8 cellular contexts compared by ENCODE assay signal in the genomic region with DNA sequence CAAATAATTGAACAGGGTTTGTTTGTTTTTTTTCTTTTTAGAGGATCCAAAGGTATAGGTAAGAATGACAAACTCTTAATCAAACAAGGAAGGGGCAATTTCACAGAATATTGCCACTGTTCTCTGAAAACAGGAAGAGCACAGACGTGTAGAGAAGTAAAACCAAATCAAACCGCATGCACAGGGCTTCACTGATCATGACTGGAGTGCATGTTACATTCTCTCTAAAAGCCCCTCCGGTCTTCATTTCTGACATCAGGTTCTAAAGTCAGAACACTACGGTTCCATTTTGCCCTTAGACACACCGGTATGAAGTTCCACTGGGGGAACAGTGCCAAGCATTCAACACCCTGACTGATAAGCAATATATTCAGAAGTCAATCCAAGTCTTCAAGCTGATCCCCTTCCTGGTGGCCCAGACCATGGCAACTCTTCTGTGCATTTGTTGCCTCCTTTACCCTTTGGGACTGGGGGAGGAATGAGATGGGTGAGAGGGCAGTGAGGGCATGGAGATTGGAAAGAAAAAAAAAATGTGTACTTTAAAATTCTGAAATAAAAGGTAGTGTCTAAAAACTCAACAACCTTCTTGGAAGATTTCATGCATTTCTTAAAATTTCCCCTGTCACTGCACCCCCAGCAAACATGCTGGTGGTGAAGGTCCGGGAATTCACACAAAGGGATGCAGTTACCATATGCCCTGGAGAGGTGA. TPM values are rescaled to one million over a fixed set of nuclear protein-coding genes. Genes with fewer than 3 reads are reported as not detected.
DNase-seq lines count a peak whose midpoint lies in the region; ATAC-seq and TF ChIP-seq lines count a peak whose summit lies in the region.

No MANE protein-coding gene starts in this region.

- 23% methylated on average over 6 of the region's 6 CpGs for WGBS in liver
- 34 to 37% methylated on average over 6 of the region's 6 CpGs for WGBS in testis, 2 donors

- peak overlapping the region in 1 of 2 donors; percentile 32 for H3K9ac ChIP-seq in liver (ENCODE audit: low read depth in 1 of 2, low read length in 2 of 2)

- H3K27ac ChIP-seq in angular gyrus (ENCODE audit: low read depth, low read length) (peak overlapping the region; percentile 69), liver (ENCODE audit: low read depth in 1 of 2, low read length in 2 of 2) (peak overlapping the region; percentile 87 to 88), testis (peak overlapping the region; percentile 83 to 89)

- no peaks in the 10 kb centered on the region for H3K9me3 ChIP-seq in liver (ENCODE audit: control insufficient read depth in 4 of 4, low read length in 3 of 4)
- no peaks in the 10 kb centered on the region for H3K9me3 ChIP-seq in testis

- peaks cover 3 to 19% (median 10%) of the 10 kb centered on the region in 4 donors for H3K4me1 ChIP-seq in liver (ENCODE audit: control insufficient read depth in 4 of 4, insufficient read depth in 4 of 4, low read length in 3 of 4)
- H3K4me1 ChIP-seq in testis: peaks cover 5% of the 10 kb centered on the region

- peak; percentile 29 for ATAC-seq in GM21619 (IDR thresholded peaks at IDR 0.05; ENCODE audit: unreplicated experiment)

- H3K27me3 ChIP-seq in GM06990 (replicated peaks; ENCODE audit: control insufficient read depth, insufficient read depth, low read length) (no peaks in the 10 kb centered on the region), liver (ENCODE audit: control insufficient read depth in 4 of 4, insufficient read depth in 4 of 4, low read length in 3 of 4) (no peaks in the 10 kb centered on the region), testis (no peaks in the 10 kb centered on the region)

- DNase-seq in GM06990 (ENCODE audit: extremely low read depth, insufficient read length) (peak; percentile 53), NOMO-1 treated with dmso at 0.1 percent for 144 hours (lab: John Stamatoyannopoulos, UW; ENCODE audit: unreplicated experiment) (peak; percentile 44), testis (no peak), GM03348 (ENCODE audit: low spot score) (no peak), epidermal melanocyte (ENCODE audit: insufficient read length, low spot score) (no peak)

- intact Hi-C loops in testis (cut with DNase I; ENCODE audit: low total_unique reads): no loop called here

- TF ChIP-seq POLR2A in testis (IDR thresholded peaks at IDR 0.05): no peak

- no peak for TF ChIP-seq RAD21 in liver (IDR thresholded peaks at IDR 0.05)

- TF ChIP-seq CTCF in GM06990 (IDR thresholded peaks at IDR 0.05; ENCODE audit: insufficient read depth, low read length, poor library complexity, severe bottlenecking): no peak
- no peak for TF ChIP-seq CTCF in liver (IDR thresholded peaks at IDR 0.05; ENCODE audit: low read depth, low read length, missing input control)
- no peak for TF ChIP-seq CTCF in testis (IDR thresholded peaks at IDR 0.05)

- H3K36me3 ChIP-seq in GM06990 (ENCODE audit: control insufficient read depth, insufficient read depth, low read length): no peaks in the 10 kb centered on the region; the same call in 1 of the 2 replicates
- no peaks in the 10 kb centered on the region for H3K36me3 ChIP-seq in liver (ENCODE audit: control insufficient read depth in 4 of 4, insufficient read depth in 3 of 4, low read depth in 1 of 4, low read length in 3 of 4)
- H3K36me3 ChIP-seq in testis (ENCODE audit: low read depth, missing control alignments): no peaks in the 10 kb centered on the region

- H3K4me3 ChIP-seq in GM06990 (replicated peaks; ENCODE audit: low read depth, low read length): peak overlapping the region; percentile 97
- H3K4me3 ChIP-seq in liver (ENCODE audit: low read depth in 1 of 3, low read length in 3 of 3): peak overlapping the region; percentile 78 to 95 (median 79)
- H3K4me3 ChIP-seq in testis: peak overlapping the region; percentile 79 to 87

TF ChIP-seq in liver, 16 proteins besides CTCF, POLR2A, EP300 and RAD21:
- TF ChIP-seq HNF4A (conservative IDR thresholded peaks at IDR 0.05) (peak in 1 of 2 donors; percentile 9), SP1 (IDR thresholded peaks at IDR 0.05) (peak; percentile 10), GABPA (IDR thresholded peaks at IDR 0.05 in 1 of 2, conservative IDR thresholded peaks at IDR 0.05 in 1 of 2) (no peak), TAF1 (conservative IDR thresholded peaks at IDR 0.05) (no peak), RXRA (IDR thresholded peaks at IDR 0.05) (peak in 1 of 2 donors; percentile 46)
- TF ChIP-seq, protein P1, sequence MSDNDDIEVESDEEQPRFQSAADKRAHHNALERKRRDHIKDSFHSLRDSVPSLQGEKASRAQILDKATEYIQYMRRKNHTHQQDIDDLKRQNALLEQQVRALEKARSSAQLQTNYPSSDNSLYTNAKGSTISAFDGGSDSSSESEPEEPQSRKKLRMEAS (IDR thresholded peaks at IDR 0.05): no peak
- TF ChIP-seq, protein P2, sequence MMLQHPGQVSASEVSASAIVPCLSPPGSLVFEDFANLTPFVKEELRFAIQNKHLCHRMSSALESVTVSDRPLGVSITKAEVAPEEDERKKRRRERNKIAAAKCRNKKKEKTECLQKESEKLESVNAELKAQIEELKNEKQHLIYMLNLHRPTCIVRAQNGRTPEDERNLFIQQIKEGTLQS (IDR thresholded peaks at IDR 0.05): no peak

RNA-seq across cellular contexts. Expression of a gene that starts 1.4 kb away (rescaled TPM):
- 10 to 100 TPM; 12.9 to 18.7 TPM for total RNA-seq in liver
- polyA plus RNA-seq in liver: 1 to 10 TPM; 4.9 to 9.9 TPM
- total RNA-seq in testis: 10 to 100 TPM; 53.7 to 73.1 TPM
- 38.3 TPM for polyA plus RNA-seq in testis (ENCODE audit: insufficient read depth, low read depth, low replicate concordance)

Comparison
In these comparisons a context has a peak if more than half of its experiments do, and no peak if none do; other contexts are left out.
1. DNase-seq: peak in GM06990 (single experiment) and NOMO-1 treated with dmso at 0.1 percent for 144 hours (single experiment); none in testis (single experiment), GM03348 (single experiment) and epidermal melanocyte (single experiment).
2. Peak in every context shown above with its lines, with median percentiles within 50 percentile points of each other: H3K4me3 ChIP-seq and H3K27ac ChIP-seq.